Comparison of ENCODE assay signal across 14 cellular contexts in genomic region chr4:98639108-98639507, GRCh38. TPM values are rescaled to one million over a fixed set of nuclear protein-coding genes. Genes with fewer than 3 reads are reported as not detected.
DNase-seq lines count a peak whose midpoint lies in the region; ATAC-seq and TF ChIP-seq lines count a peak whose summit lies in the region.
"Had no signal": no experiment of that assay in that cellular context is flagged by ENCODE, and none has a peak within 500 bp of the region (broad histone marks: within the 10 kb centered on the region; RNA-seq: fewer than 3 reads in every experiment).

No MANE protein-coding gene starts in this region.

- no peaks in the 10 kb centered on the region for H3K36me3 ChIP-seq in OCI-LY3 (replicated peaks; ENCODE audit: low read depth, low read length)
- H3K36me3 ChIP-seq: thoracic aorta had no signal

- TF ChIP-seq CTCF in OCI-LY3 (IDR thresholded peaks at IDR 0.05; ENCODE audit: low read depth, low read length) (no peak), dorsolateral prefrontal cortex (IDR thresholded peaks at IDR 0.05 in 54 of 56, conservative IDR thresholded peaks at IDR 0.05 in 2 of 56; ENCODE audit: low read depth in 1 of 56, partially characterized antibody in 56 of 56) (no peak)

- H3K36me3 Mint-ChIP-seq in activated T-cell treated with anti-CD3 and anti-CD28 coated beads, Interleukin-2, amount 50 U/mL, for 72 hours (ENCODE audit: insufficient read depth in 2 of 2) = peaks cover 0 to 4% of the 10 kb centered on the region in 2 donors

- H4K20me1 ChIP-seq in OCI-LY3 (ENCODE audit: insufficient read depth, low read length) = 0 out of 2 replicates have a peak, but pooled peaks cover 5% of the 10 kb centered on the region

- intact Hi-C loops in dorsolateral prefrontal cortex (cut with DNase I) = no loop called here

- H3K9ac ChIP-seq in OCI-LY3 (ENCODE audit: low read length) = no peak overlapping the region

- peak overlapping the region; percentile 75 to 91 for H3K4me3 Mint-ChIP-seq in activated T-cell treated with anti-CD3 and anti-CD28 coated beads, Interleukin-2, amount 50 U/mL, for 72 hours

- peaks cover 51% of the 10 kb centered on the region for H3K4me1 ChIP-seq in OCI-LY3 (ENCODE audit: low read length)

- peaks cover 92% of the 10 kb centered on the region for H3K79me2 ChIP-seq in OCI-LY3 (ENCODE audit: low read length)

- peak overlapping the region; percentile 93 for H3K27ac Mint-ChIP-seq in activated T-cell treated with anti-CD3 and anti-CD28 coated beads, Interleukin-2, amount 50 U/mL, for 72 hours

- no peaks in the 10 kb centered on the region for H3K27me3 Mint-ChIP-seq in activated T-cell treated with anti-CD3 and anti-CD28 coated beads, Interleukin-2, amount 50 U/mL, for 72 hours (ENCODE audit: low read depth)

- H3K9me3 ChIP-seq in OCI-LY3 (ENCODE audit: insufficient read depth, low read length) = no peaks in the 10 kb centered on the region
- H3K9me3 ChIP-seq: thoracic aorta had no signal

- H3K27me3 ChIP-seq in OCI-LY3 (ENCODE audit: low read depth, low read length) (no peaks in the 10 kb centered on the region), dorsolateral prefrontal cortex (no peaks in the 10 kb centered on the region)

- H2AFZ ChIP-seq in OCI-LY3 (ENCODE audit: low read depth, low read length) = no peak overlapping the region

- peak overlapping the region; percentile 71; the same call in 1 of the 2 replicates for H3K4me2 ChIP-seq in OCI-LY3 (ENCODE audit: low read length)

- peaks cover 56% of the 10 kb centered on the region for H3K4me1 Mint-ChIP-seq in activated T-cell treated with anti-CD3 and anti-CD28 coated beads, Interleukin-2, amount 50 U/mL, for 72 hours (ENCODE audit: low read depth)

- H3K4me3 ChIP-seq in OCI-LY3 (ENCODE audit: low read length) (0 out of 2 replicates have a peak overlapping the region, but pooled peaks have one; percentile 52), dorsolateral prefrontal cortex (peak overlapping the region in 3 of 59 donors; percentile 8 to 20 (median 8))
- H3K4me3 ChIP-seq: thoracic aorta had no signal

- H3K27ac ChIP-seq in OCI-LY3 (ENCODE audit: low read length) (no peak overlapping the region), dorsolateral prefrontal cortex (peak overlapping the region in 53 of 59 donors; percentile 21 to 93 (median 74)), temporal lobe (ENCODE audit: low read depth, low read length) (peak overlapping the region; percentile 73)
- H3K27ac ChIP-seq: thoracic aorta had no signal

- DNase-seq in activated T-cell treated with anti-CD3 and anti-CD28 coated beads, Interleukin-2, amount 50 U/mL, for 72 hours = no peak
- no peak for DNase-seq in activated T-cell treated with anti-CD3 and anti-CD28 coated beads for 4 hours
- no peak for DNase-seq in dorsolateral prefrontal cortex
- DNase-seq in GDM1 (lab: John Stamatoyannopoulos, UW) = no peak
- no peak for DNase-seq in AML-193 (lab: John Stamatoyannopoulos, UW)
- DNase-seq in A172 (ENCODE audit: low spot score) = no peak
- DNase-seq: activated CD8-positive, alpha-beta memory T cell treated with anti-CD3 and anti-CD28 coated beads, Interleukin-2, amount 50 U/mL, for 4 hours; DMS 273 treated with DMSO at 0.1 percent for 48 hours; KBM-7; NCI-H2029 treated with DMSO at 0.1 percent for 48 hours had no signal

- no peak for ATAC-seq in activated T-cell treated with anti-CD3 and anti-CD28 coated beads, Interleukin-2, amount 50 U/mL, for 72 hours (replicated peaks in 1 of 2)
- ATAC-seq: Right ventricle myocardium inferior had no signal

- no peaks in the 10 kb centered on the region for H3K9me3 Mint-ChIP-seq in activated T-cell treated with anti-CD3 and anti-CD28 coated beads, Interleukin-2, amount 50 U/mL, for 72 hours

RNA-seq across cellular contexts. Expression of gene TSPAN5, which starts 19.3 kb away (rescaled TPM):
- 10 to 100 TPM; 19.6 to 22.9 TPM for total RNA-seq in activated T-cell treated with anti-CD3 and anti-CD28 coated beads, Interleukin-2, amount 50 U/mL, for 72 hours
- total RNA-seq in dorsolateral prefrontal cortex (100 to 1,000 TPM in 86 of 120 experiments, 10 to 100 TPM in 34; 56.5 to 140 (median 109) TPM), temporal lobe (112 TPM)
- total RNA-seq in A172 (2014; rRNA removed; shearing (Covaris generic)) = 8.8 and 18.4 TPM in 2 replicates
